ENCODE assay signal across 2 cellular contexts in genomic region chr11:65279713-65280459, GRCh38.
TF ChIP-seq lines count a peak whose summit lies in the region.

No MANE protein-coding gene starts in this region.

TF ChIP-seq in A549, 52 proteins besides CTCF, POLR2A, EP300 and RAD21:
- TF ChIP-seq FOSL2 (IDR thresholded peaks at IDR 0.05) = peak; percentile 63
- peak; percentile 76 for TF ChIP-seq FOSL2 (CRISPR knock-in tag; IDR thresholded peaks at IDR 0.05)
- no peak for TF ChIP-seq FOSB (CRISPR knock-in tag; IDR thresholded peaks at IDR 0.05)
- TF ChIP-seq RCOR1 (IDR thresholded peaks at IDR 0.05; ENCODE audit: low read depth, low read length) = no peak
- peak; percentile 52; the same call in 1 of the 2 replicates for TF ChIP-seq GATA3 (IDR thresholded peaks at IDR 0.05; ENCODE audit: borderline replicate concordance)
- no peak for TF ChIP-seq HDAC2 (IDR thresholded peaks at IDR 0.05)
- peak; percentile 79 for TF ChIP-seq JUNB (IDR thresholded peaks at IDR 0.05)
- peak; percentile 22; the same call in 1 of the 3 replicates for TF ChIP-seq BCL3 (IDR thresholded peaks at IDR 0.05)
- no peak for TF ChIP-seq ZC3H11A (IDR thresholded peaks at IDR 0.05)
- no peak for TF ChIP-seq NR3C1 (IDR thresholded peaks at IDR 0.05)
TF ChIP-seq in A549: peak in this region for 4.

TF ChIP-seq in IMR-90, 13 proteins besides CTCF, POLR2A, EP300 and RAD21:
- peak; percentile 70; the same call in 1 of the 2 replicates for TF ChIP-seq CEBPB (IDR thresholded peaks at IDR 0.05; ENCODE audit: low read depth, low read length)
- 0 out of 2 replicates have a peak, but pooled peaks have one; percentile 18 for TF ChIP-seq MAZ (IDR thresholded peaks at IDR 0.05; ENCODE audit: borderline replicate concordance, low read depth, low read length)
- TF ChIP-seq RCOR1 (IDR thresholded peaks at IDR 0.05; ENCODE audit: insufficient replicate concordance, low read length) = no peak
- 0 out of 2 replicates have a peak, but pooled peaks have one; percentile 21 for TF ChIP-seq SMC3 (IDR thresholded peaks at IDR 0.05; ENCODE audit: low read depth, low read length)
- no peak for TF ChIP-seq MAFK (IDR thresholded peaks at IDR 0.05; ENCODE audit: low read depth, low read length)
- peak; percentile 97 for TF ChIP-seq FOS (IDR thresholded peaks at IDR 0.05; ENCODE audit: low read depth, low read length)
- no peak for TF ChIP-seq ELK1 (IDR thresholded peaks at IDR 0.05; ENCODE audit: borderline replicate concordance, low read depth, low read length)
- no peak for TF ChIP-seq MXI1 (IDR thresholded peaks at IDR 0.05; ENCODE audit: borderline replicate concordance, low read depth, low read length)
- no peak for TF ChIP-seq BHLHE40 (IDR thresholded peaks at IDR 0.05; ENCODE audit: low read depth, low read length)
- no peak for TF ChIP-seq USF2 (IDR thresholded peaks at IDR 0.05; ENCODE audit: low read depth, low read length)
- no peak; the same call in 1 of the 2 replicates for TF ChIP-seq CHD1 (IDR thresholded peaks at IDR 0.05; ENCODE audit: low read depth, low read length)
TF ChIP-seq in IMR-90: peak in this region for 4.
